13 cellular contexts compared by ENCODE assay signal in genomic region chr21:17527240-17527639, GRCh38. TPM values are rescaled to one million over a fixed set of nuclear protein-coding genes. Genes with fewer than 3 reads are reported as not detected.
DNase-seq lines count a peak whose midpoint lies in the region; ATAC-seq, FAIRE-seq and TF ChIP-seq lines count a peak whose summit lies in the region.
"Had no signal": no experiment of that assay in that cellular context is flagged by ENCODE, and none has a peak within 500 bp of the region (broad histone marks: within the 10 kb centered on the region; RNA-seq: fewer than 3 reads in every experiment).

No MANE protein-coding gene starts in this region.

- H3K9ac ChIP-seq in H1 (replicated peaks in 1 of 4; ENCODE audit: extremely low read depth in 1 of 4, low read depth in 3 of 4, low read length in 3 of 4) (no peak overlapping the region), HepG2 (ENCODE audit: insufficient read depth, low read depth, low read length) (no peak overlapping the region)

- no peak overlapping the region for H4K8ac ChIP-seq in H1 (ENCODE audit: extremely low read depth, insufficient read depth, low read length)

- H3K79me1 ChIP-seq in H1 (ENCODE audit: low read depth, low read length) = peaks cover 9% of the 10 kb centered on the region

- no peak overlapping the region for H4K91ac ChIP-seq in H1 (replicated peaks; ENCODE audit: insufficient read length, low read length)

- no peak overlapping the region for H3K14ac ChIP-seq in H1 (ENCODE audit: insufficient read length)

- ATAC-seq in A549 (peak; percentile 91 to 94), HepG2 (peak; percentile 36)
- ATAC-seq: activated CD4-positive, CD25-positive, alpha-beta regulatory T cell treated with anti-CD3 and anti-CD28 coated beads, Interleukin-2, amount 50 U/mL, for 24 hours; naive thymus-derived CD4-positive, alpha-beta T cell; stimulated activated memory B cell treated with anti-CD40 and anti-IgM and Interleukin-4, amounts not matched to agents 10 μg/mL and 1 μg/mL and 100 μg/mL, for 72 hours had no signal

- CTCF ChIA-PET in A549 (lab: Yijun Ruan, JAX) = interaction anchor here (1.9 to 2.7 kb wide), 2 partner anchors 27 to 140 kb away, joined by 5 to 9 read pairs; no protein-coding TSS in a partner anchor
- CTCF ChIA-PET in H1 (lab: Charles Lee; ENCODE audit: partially characterized antibody) = interaction anchor here (0.8 to 2.1 kb wide), 2 partner anchors 10 to 15 kb away, joined by 4 to 10 read pairs; partner anchors contain the start of gene CXADR
- CTCF ChIA-PET in HepG2 (lab: Yijun Ruan, JAX; ENCODE audit: low intra/inter-chr PET ratio, low total read pairs) = no interaction called here

- peaks cover 70 to 100% of the 10 kb centered on the region in 2 experiments for H3K79me2 ChIP-seq in H1 (ENCODE audit: control insufficient read depth in 1 of 2, insufficient read depth in 2 of 2, low read length in 2 of 2)
- H3K79me2 ChIP-seq in HepG2 (ENCODE audit: insufficient read depth, low read length) = peaks cover 95% of the 10 kb centered on the region

- BruUV-seq in HepG2 (replicated peaks; lab: Mats Ljungman, UMichigan) = no TSS peak

- TF ChIP-seq CTCF in A549 (IDR thresholded peaks at IDR 0.05) (no peak), H1 (IDR thresholded peaks at IDR 0.05; ENCODE audit: control extremely low read depth in 1 of 3, insufficient read depth in 1 of 3, low read depth in 1 of 3, low read length in 3 of 3) (no peak), HepG2 (CRISPR knock-in tag; IDR thresholded peaks at IDR 0.05) (no peak)

- FAIRE-seq in A549 (lab: Jason Lieb, UNC) (no peak), H1 (lab: Jason Lieb, UNC) (no peak), HepG2 (lab: Jason Lieb, UNC) (peak; percentile 73), RCC 7860 (lab: Jason Lieb, UNC) (no peak), frontal cortex (lab: Jason Lieb, UNC) (no peak)

- in situ Hi-C loops in HepG2 (cut with HindIII; ENCODE audit: extremely low pct_ligation_motif_present, low pct_unique_long_range_greater_than_20kb) = no loop called here

- no peak overlapping the region for H3K23ac ChIP-seq in H1 (ENCODE audit: insufficient read length)

- H3K36me3 ChIP-seq in H1 (ENCODE audit: control insufficient read depth in 2 of 4, insufficient read depth in 4 of 4, low read length in 3 of 4) (peaks cover 0 to 9% (median 0%) of the 10 kb centered on the region in 4 experiments; a peak in 1 of 8 replicates), HepG2 (replicated peaks in 1 of 2; ENCODE audit: control insufficient read depth in 1 of 2, insufficient read depth in 2 of 2, low read length in 2 of 2) (peaks cover 0 to 10% of the 10 kb centered on the region in 2 experiments; a peak in 3 of 5 replicates)

- no peak overlapping the region for H3K4me3 ChIP-seq in A549
- H3K4me3 ChIP-seq in H1 (ENCODE audit: extremely low read depth in 1 of 4, insufficient read depth in 2 of 4, low read depth in 3 of 4, low read length in 4 of 4) = peak overlapping the region in 1 of 4 experiments; percentile 20; a peak in 1 of 8 replicates
- H3K4me3 ChIP-seq in HepG2 (replicated peaks in 1 of 3; ENCODE audit: insufficient read depth in 1 of 3, low read depth in 2 of 3, low read length in 3 of 3) = no peak overlapping the region

- H2BK20ac ChIP-seq in H1 (ENCODE audit: low read length) = no peak overlapping the region

- H3K9me3 ChIP-seq in A549 = no peaks in the 10 kb centered on the region
- no peaks in the 10 kb centered on the region for H3K9me3 ChIP-seq in H1 (ENCODE audit: insufficient read depth in 2 of 2, low read depth in 1 of 2, low read length in 1 of 2)
- no peaks in the 10 kb centered on the region for H3K9me3 ChIP-seq in HepG2 (ENCODE audit: low read length)

- no peak overlapping the region for H3K4ac ChIP-seq in H1 (replicated peaks; ENCODE audit: insufficient read length, low read depth, low read length)

- H2AFZ ChIP-seq in H1 (ENCODE audit: low read length) = no peak overlapping the region
- no peak overlapping the region for H2AFZ ChIP-seq in HepG2 (ENCODE audit: low read length)

- intact Hi-C loops in HepG2 (cut with micrococcal nuclease; ENCODE audit: unreplicated experiment) = loop anchor here (2.0 kb wide), 1 partner anchor 14 kb away; the partner anchor contains the start of gene CXADR

- peak overlapping the region; percentile 78 for H3K4me2 ChIP-seq in A549
- H3K4me2 ChIP-seq in H1 (ENCODE audit: insufficient read depth in 1 of 2, low read depth in 2 of 2, low read length in 2 of 2) = peak overlapping the region in 1 of 2 experiments; percentile 12; a peak in 2 of 4 replicates
- peak overlapping the region; percentile 49 for H3K4me2 ChIP-seq in HepG2 (ENCODE audit: low read depth, low read length)

- no peak overlapping the region for H3K56ac ChIP-seq in H1 (replicated peaks; ENCODE audit: insufficient read length, low read depth, low read length)

- WGBS in A549 (ENCODE audit: missing lambda C conversion rate) = 2% methylated on average over 2 of the region's 2 CpGs
- WGBS in H1 (ENCODE audit: extremely low coverage in 1 of 2, insufficient coverage in 1 of 2, insufficient read length in 1 of 2, insufficient replicate concordance in 2 of 2, low coverage in 1 of 2, low lambda C conversion rate in 2 of 2, missing lambda C conversion rate in 1 of 2), 2 experiments = 60% methylated on average over 2 of the region's 2 CpGs; no CpG with 5 or more reads in 1 of the 2 experiments
- 2% methylated on average over 2 of the region's 2 CpGs for WGBS in HepG2 (ENCODE audit: low lambda C conversion rate)

- POLR2A ChIA-PET in A549 (lab: Yijun Ruan, JAX) (no interaction called here), H1 (lab: Charles Lee; ENCODE audit: partially characterized antibody) (interaction anchor here (0.7 to 11.6 kb wide), 3 partner anchors 9 to 15 kb away, joined by 5 to 144 read pairs (median 6); partner anchors contain the start of gene CXADR), HepG2 (lab: Yijun Ruan, JAX) (interaction anchor here (0.8 to 1.3 kb wide), 6 partner anchors 8 to 73 kb away, joined by 3 to 11 read pairs (median 4); partner anchors contain the start of gene CXADR)

- TF ChIP-seq EP300 in A549 (IDR thresholded peaks at IDR 0.05) (no peak), H1 (IDR thresholded peaks at IDR 0.05; ENCODE audit: borderline replicate concordance in 1 of 2, low read depth in 2 of 2, low read length in 2 of 2) (no peak), HepG2 (IDR thresholded peaks at IDR 0.05; ENCODE audit: low read depth in 2 of 2, low read length in 2 of 2) (peak in 1 of 2 experiments; percentile 69; a peak in 2 of 4 replicates), HepG2 (CRISPR knock-in tag; IDR thresholded peaks at IDR 0.05; ENCODE audit: borderline replicate concordance) (no peak)

- peak overlapping the region; percentile 57 to 65; a peak in 5 of 6 replicates for H3K27ac ChIP-seq in A549
- H3K27ac ChIP-seq in H1 (ENCODE audit: low read depth, low read length) = no peak overlapping the region
- peak overlapping the region; percentile 58 for H3K27ac ChIP-seq in HepG2 (ENCODE audit: extremely low read length, insufficient read depth, low read length)

- H2BK120ac ChIP-seq in H1 (replicated peaks; ENCODE audit: low read depth, low read length) = no peak overlapping the region

- H4K5ac ChIP-seq in H1 (ENCODE audit: insufficient read length, low read depth, low read length) = no peak overlapping the region

- no peak overlapping the region for H2BK15ac ChIP-seq in H1 (ENCODE audit: low read length)

- no peaks in the 10 kb centered on the region for H3K23me2 ChIP-seq in H1 (ENCODE audit: low read depth, low read length)

- no peaks in the 10 kb centered on the region for H3K27me3 ChIP-seq in H1 (replicated peaks in 1 of 4; ENCODE audit: control insufficient read depth in 3 of 4, extremely low read depth in 1 of 4, insufficient read depth in 3 of 4, low read length in 3 of 4)
- H3K27me3 ChIP-seq in HepG2 (ENCODE audit: control insufficient read depth in 1 of 2, insufficient read depth in 2 of 2, low read length in 2 of 2) = no peaks in the 10 kb centered on the region

- H3K4me1 ChIP-seq in A549 (peaks cover 43% of the 10 kb centered on the region), H1 (replicated peaks in 1 of 4; ENCODE audit: control insufficient read depth in 3 of 4, insufficient read depth in 4 of 4, low read length in 3 of 4) (peaks cover 2 to 14% (median 6%) of the 10 kb centered on the region in 4 experiments; a peak in 5 of 7 replicates), HepG2 (ENCODE audit: insufficient read depth, low read length) (peaks cover 98% of the 10 kb centered on the region)

- H4K20me1 ChIP-seq in H1 (replicated peaks in 1 of 2; ENCODE audit: control insufficient read depth in 1 of 2, insufficient read depth in 2 of 2, low read length in 2 of 2) (peaks cover 35 to 42% of the 10 kb centered on the region in 2 experiments), HepG2 (ENCODE audit: insufficient read depth, low read length) (peaks cover 24% of the 10 kb centered on the region)

- TF ChIP-seq RAD21 in A549 (conservative IDR thresholded peaks at IDR 0.05 in 1 of 2, IDR thresholded peaks at IDR 0.05 in 1 of 2) (no peak), H1 (IDR thresholded peaks at IDR 0.05 in 1 of 2, conservative IDR thresholded peaks at IDR 0.05 in 1 of 2; ENCODE audit: low read depth in 2 of 2, low read length in 2 of 2) (no peak), HepG2 (CRISPR knock-in tag; IDR thresholded peaks at IDR 0.05) (no peak)

- H2BK12ac ChIP-seq in H1 (ENCODE audit: low read depth, low read length) = no peak overlapping the region

- no peak overlapping the region for H2AK5ac ChIP-seq in H1 (ENCODE audit: low read depth, low read length)

- DNase-seq in A549 (ENCODE audit: low read depth in 1 of 2, low spot score in 1 of 2) (peak in 1 of 2 experiments; percentile 77), NCI-H446 treated with DMSO at 0.1 percent for 48 hours (lab: John Stamatoyannopoulos, UW) (peak; percentile 20), H1 (ENCODE audit: low read depth in 1 of 2, low spot score in 2 of 2) (no peak), HepG2 (ENCODE audit: low spot score) (peak; percentile 83), RCC 7860 (ENCODE audit: low spot score) (no peak), activated gamma-delta T cell (lab: John Stamatoyannopoulos, UW) (no peak), SIG-M5 (lab: John Stamatoyannopoulos, UW) (no peak), frontal cortex (ENCODE audit: low spot score in 2 of 2) (no peak)
- DNase-seq: DND-41; naive thymus-derived CD4-positive, alpha-beta T cell; NCI-H1930 had no signal

- H3K18ac ChIP-seq in H1 (ENCODE audit: extremely low read depth, low read length) = no peak overlapping the region

- H2BK5ac ChIP-seq in H1 (ENCODE audit: low read depth, low read length) = peak overlapping the region; percentile 19; the same call in 1 of the 2 replicates

- TF ChIP-seq POLR2A in A549 (IDR thresholded peaks at IDR 0.05; ENCODE audit: low read length) (no peak), H1 (IDR thresholded peaks at IDR 0.05; ENCODE audit: control extremely low read depth in 1 of 2, low read depth in 2 of 2, low read length in 2 of 2) (no peak), HepG2 (IDR thresholded peaks at IDR 0.05; ENCODE audit: insufficient read depth in 1 of 2, low read depth in 2 of 2, low read length in 2 of 2) (no peak)

RNA-seq across cellular contexts. Expression of gene CXADR, which starts 14.4 kb away (rescaled TPM):
- polyA plus RNA-seq in A549 (2011; rRNA removed) (20.3 and 21.7 TPM in 2 replicates), A549 (2017; fragmentation: RNase III; extraction: RNeasy Plus Mini Kit Qiagen cat#74134 plus additional on column Dnase treatment) (6.4 to 7.7 TPM (median 6.6 TPM) in 3 replicates), H1 (2011; rRNA removed) (37.2 and 45.6 TPM in 2 replicates), HepG2 (2011; rRNA removed) (99.1 and 110 TPM in 2 replicates)
- 2.7 and 3.0 TPM in 2 replicates for polyA plus RNA-seq in A549 (2012; cell fraction: cytosol; rRNA removed)
- 1.4 and 1.6 TPM in 2 replicates for polyA plus RNA-seq in A549 (2012; cell fraction: nucleus; rRNA removed)
- polyA minus RNA-seq in A549 (2011; rRNA and poly(A)+ RNA removed) = 16.8 and 19.7 TPM in 2 replicates
- 142 and 145 TPM in 2 replicates for total RNA-seq in H1 (2021; fragmentation: NEBNext Ultra II Directional; extraction: Animal tissue kit (Norgen Biotek cat#: 25700))
- 52.6 TPM for polyA plus RNA-seq in H1 (2011; cell fraction: cytosol; rRNA removed)
- 29.0 TPM for polyA plus RNA-seq in H1 (2011; cell fraction: nucleus; rRNA removed)
- polyA plus RNA-seq in H1 (2012, experiment 1 of 2) = 48.0 to 68.5 TPM (median 61.5 TPM) in 4 replicates
- 4.4 TPM for polyA plus RNA-seq in H1 (2012, experiment 2 of 2)
- 156 TPM for polyA plus RNA-seq in H1 (2013, experiment 1 of 2)
- 189 TPM for polyA plus RNA-seq in H1 (2013, experiment 2 of 2)
- polyA minus RNA-seq in H1 (2011; rRNA and poly(A)+ RNA removed) = 200 and 260 TPM in 2 replicates
- polyA minus RNA-seq in H1 (2011; cell fraction: cytosol; rRNA and poly(A)+ RNA removed) = 126 TPM
- 113 TPM for polyA minus RNA-seq in H1 (2011; cell fraction: nucleus; rRNA and poly(A)+ RNA removed)
- total RNA-seq in HepG2 (2016; rRNA removed; fragmentation: Illumina TruSeq; extraction: Trizol) (57.0 and 86.8 TPM in 2 replicates), frontal cortex (405 TPM)
- 14.2 and 17.8 TPM in 2 replicates for total RNA-seq in HepG2 (2016; cell fraction: cytosol; rRNA removed; fragmentation: Illumina TruSeq; extraction: Trizol; ENCODE audit: low read depth)
- total RNA-seq in HepG2 (2016; cell fraction: insoluble cytoplasmic fraction; rRNA removed; fragmentation: Illumina TruSeq; extraction: Trizol) = 62.4 and 88.2 TPM in 2 replicates
- 25.0 and 25.5 TPM in 2 replicates for total RNA-seq in HepG2 (2016; cell fraction: membrane; rRNA removed; fragmentation: Illumina TruSeq; extraction: Trizol)
- 97.8 and 106 TPM in 2 replicates for total RNA-seq in HepG2 (2016; cell fraction: nucleus; rRNA removed; fragmentation: Illumina TruSeq; extraction: Trizol)
- 56.1 and 93.3 TPM in 2 replicates for polyA plus RNA-seq in HepG2 (2011; cell fraction: cytosol; rRNA removed)
- 22.6 and 33.0 TPM in 2 replicates for polyA plus RNA-seq in HepG2 (2011; cell fraction: nucleus; rRNA removed)
- 106 and 129 TPM in 2 replicates for polyA plus RNA-seq in HepG2 (2012)
- polyA plus RNA-seq in HepG2 (2016; cell fraction: cytosol; fragmentation: Illumina TruSeq; extraction: Trizol; ENCODE audit: low read depth) = 4.7 and 5.7 TPM in 2 replicates
- polyA plus RNA-seq in HepG2 (2016; cell fraction: insoluble cytoplasmic fraction; fragmentation: Illumina TruSeq; extraction: Trizol; ENCODE audit: low read depth) = 32.4 and 34.8 TPM in 2 replicates
- 8.7 and 9.3 TPM in 2 replicates for polyA plus RNA-seq in HepG2 (2016; cell fraction: membrane; fragmentation: Illumina TruSeq; extraction: Trizol; ENCODE audit: low read depth)
- 64.8 and 73.1 TPM in 2 replicates for polyA plus RNA-seq in HepG2 (2016; cell fraction: nucleus; fragmentation: Illumina TruSeq; extraction: Trizol; ENCODE audit: insufficient read depth, low read depth)
- polyA minus RNA-seq in HepG2 (2011; rRNA and poly(A)+ RNA removed; ENCODE audit: low replicate concordance) = 48.0 and 115 TPM in 2 replicates
- polyA minus RNA-seq in HepG2 (2011; cell fraction: cytosol; rRNA and poly(A)+ RNA removed) = 120 and 127 TPM in 2 replicates
- 218 and 225 TPM in 2 replicates for polyA minus RNA-seq in HepG2 (2011; cell fraction: nucleus; rRNA and poly(A)+ RNA removed)

Comparison
In these comparisons a context has a peak if more than half of its experiments do, and no peak if none do; other contexts are left out.
1. DNase-seq: peak in NCI-H446 treated with DMSO at 0.1 percent for 48 hours (single experiment) and HepG2 (single experiment); none in H1 (0 of 2), RCC 7860 (single experiment), activated gamma-delta T cell (single experiment), SIG-M5 (single experiment) and frontal cortex (0 of 2).